In genomic region chr6:26249959-26250805, GRCh38 we compare ENCODE assay signal across 1 cellular context.
TF ChIP-seq lines count a peak whose summit lies in the region.

No MANE protein-coding gene starts in this region.

TF ChIP-seq in WTC11, 78 proteins besides CTCF, POLR2A, EP300 and RAD21 (continued from another document):
- no peak; the same call in 1 of the 2 replicates for TF ChIP-seq ARID4B (CRISPR knock-in tag; IDR thresholded peaks at IDR 0.05; ENCODE audit: borderline replicate concordance)
- peak; percentile 62; the same call in 1 of the 2 replicates for TF ChIP-seq SMAD3 (CRISPR knock-in tag; IDR thresholded peaks at IDR 0.05; ENCODE audit: borderline replicate concordance)
- TF ChIP-seq PREB (CRISPR knock-in tag; IDR thresholded peaks at IDR 0.05; ENCODE audit: borderline replicate concordance), result no peak
- TF ChIP-seq ERG (CRISPR knock-in tag; IDR thresholded peaks at IDR 0.05), result no peak; the same call in 1 of the 2 replicates
- no peak for TF ChIP-seq NR1H2 (CRISPR knock-in tag; IDR thresholded peaks at IDR 0.05)
- no peak for TF ChIP-seq ELF4 (CRISPR knock-in tag; IDR thresholded peaks at IDR 0.05; ENCODE audit: low read depth)
- TF ChIP-seq SP1 (CRISPR knock-in tag; conservative IDR thresholded peaks at IDR 0.05), result 0 out of 2 replicates have a peak, but pooled peaks have one; percentile 41
- no peak for TF ChIP-seq ZBTB21 (CRISPR knock-in tag; IDR thresholded peaks at IDR 0.05; ENCODE audit: borderline replicate concordance)
- TF ChIP-seq ATF3 (CRISPR knock-in tag; conservative IDR thresholded peaks at IDR 0.05), result 0 out of 2 replicates have a peak, but pooled peaks have one; percentile 25
- no peak for TF ChIP-seq ZNF219 (CRISPR knock-in tag; IDR thresholded peaks at IDR 0.05; ENCODE audit: borderline replicate concordance)
- TF ChIP-seq ATF1 (CRISPR knock-in tag; IDR thresholded peaks at IDR 0.05), result 0 out of 2 replicates have a peak, but pooled peaks have one; percentile 33
- TF ChIP-seq NFE2L1 (CRISPR knock-in tag; IDR thresholded peaks at IDR 0.05), result peak; percentile 51; the same call in 1 of the 2 replicates
- TF ChIP-seq NR3C1 (CRISPR knock-in tag; conservative IDR thresholded peaks at IDR 0.05; ENCODE audit: low read depth), result no peak
- no peak for TF ChIP-seq CDX4 (CRISPR knock-in tag; IDR thresholded peaks at IDR 0.05; ENCODE audit: borderline replicate concordance)
- TF ChIP-seq NFYB (CRISPR knock-in tag; conservative IDR thresholded peaks at IDR 0.05; ENCODE audit: low read depth), result no peak; the same call in 1 of the 2 replicates
- TF ChIP-seq ZNF121 (CRISPR knock-in tag; IDR thresholded peaks at IDR 0.05), result no peak
- no peak for TF ChIP-seq PRDM15 (CRISPR knock-in tag; IDR thresholded peaks at IDR 0.05)
- no peak for TF ChIP-seq ZNF425 (CRISPR knock-in tag; conservative IDR thresholded peaks at IDR 0.05)
- TF ChIP-seq ZNF138 (CRISPR knock-in tag; conservative IDR thresholded peaks at IDR 0.05), result no peak
- no peak; the same call in 1 of the 2 replicates for TF ChIP-seq MYBL2 (CRISPR knock-in tag; IDR thresholded peaks at IDR 0.05)
- TF ChIP-seq AR (CRISPR knock-in tag; IDR thresholded peaks at IDR 0.05), result no peak
- no peak for TF ChIP-seq USF1 (CRISPR knock-in tag; IDR thresholded peaks at IDR 0.05)
- TF ChIP-seq ZNF416 (CRISPR knock-in tag; IDR thresholded peaks at IDR 0.05), result no peak
- no peak for TF ChIP-seq GRHL2 (CRISPR knock-in tag; IDR thresholded peaks at IDR 0.05; ENCODE audit: insufficient replicate concordance, severe bottlenecking)
- no peak for TF ChIP-seq NR2C2 (CRISPR knock-in tag; IDR thresholded peaks at IDR 0.05)
- no peak for TF ChIP-seq KAT7 (CRISPR knock-in tag; IDR thresholded peaks at IDR 0.05; ENCODE audit: borderline replicate concordance)
